In genomic region chr5:38420691-38421395, GRCh38 we compare ENCODE assay signal across 8 cellular contexts.
A peak's percentile ranks its signal among the peaks of the same experiment; 100 is the strongest.
DNase-seq lines count a peak whose midpoint lies in the region; ATAC-seq, FAIRE-seq and TF ChIP-seq lines count a peak whose summit lies in the region.

No MANE protein-coding gene starts in this region.

- DNase-seq in AG04449 (ENCODE audit: low read depth, low spot score) (no peak), MM.1S (peak; percentile 59), SK-N-MC (ENCODE audit: low read depth, low spot score) (peak; percentile 69), endothelial cell of umbilical vein (ENCODE audit: low read depth, low spot score) (peak; percentile 73), midbrain (lab: John Stamatoyannopoulos, UW) (peak; percentile 56), upper lobe of right lung (no peak)
- DNase-seq in activated CD4-positive, CD25-positive, alpha-beta regulatory T cell treated with anti-CD3 and anti-CD28 coated beads, Interleukin-2, amount 50 U/mL, for 72 hours = no peak

- peak; percentile 91 for FAIRE-seq in endothelial cell of umbilical vein (lab: Jason Lieb, UNC)

- H3K4me1 ChIP-seq in MM.1S (ENCODE audit: low read length) = no peaks in the 10 kb centered on the region
- peaks cover 11% of the 10 kb centered on the region for H3K4me1 ChIP-seq in endothelial cell of umbilical vein (ENCODE audit: control insufficient read depth, extremely low read depth, insufficient read depth, low read length)
- H3K4me1 ChIP-seq in upper lobe of right lung = no peaks in the 10 kb centered on the region

- H4K20me1 ChIP-seq in MM.1S (ENCODE audit: insufficient read depth, low read length) (no peaks in the 10 kb centered on the region), endothelial cell of umbilical vein (replicated peaks; ENCODE audit: control insufficient read depth, extremely low read depth, insufficient read depth, low read length) (no peaks in the 10 kb centered on the region)

- no TSS peak for BruUV-seq in endothelial cell of umbilical vein (replicated peaks; lab: Mats Ljungman, UMichigan)

- no peaks in the 10 kb centered on the region for H3K79me2 ChIP-seq in MM.1S (ENCODE audit: low read length)
- H3K79me2 ChIP-seq in endothelial cell of umbilical vein (ENCODE audit: control insufficient read depth, insufficient read depth, low read length) = no peaks in the 10 kb centered on the region

- no peaks in the 10 kb centered on the region for H3K9me3 ChIP-seq in MM.1S (replicated peaks; ENCODE audit: insufficient read depth, low read length)
- no peaks in the 10 kb centered on the region for H3K9me3 ChIP-seq in SK-N-MC (ENCODE audit: low read depth, low read length)
- no peaks in the 10 kb centered on the region for H3K9me3 ChIP-seq in endothelial cell of umbilical vein (replicated peaks; ENCODE audit: control insufficient read depth, insufficient read depth, low read length)
- H3K9me3 ChIP-seq in upper lobe of right lung = no peaks in the 10 kb centered on the region

- H3F3A ChIP-seq in MM.1S (ENCODE audit: insufficient read depth, low read length) = no peaks in the 10 kb centered on the region

- H3K36me3 ChIP-seq in MM.1S (replicated peaks; ENCODE audit: insufficient read depth, low read length) = no peaks in the 10 kb centered on the region
- H3K36me3 ChIP-seq in SK-N-MC (ENCODE audit: insufficient read depth, low read length) = no peaks in the 10 kb centered on the region
- H3K36me3 ChIP-seq in endothelial cell of umbilical vein (ENCODE audit: control insufficient read depth in 2 of 2, extremely low read depth in 1 of 2, insufficient read depth in 2 of 2, low read length in 2 of 2) = no peaks in the 10 kb centered on the region
- H3K36me3 ChIP-seq in upper lobe of right lung = no peaks in the 10 kb centered on the region

- CTCF ChIA-PET in AG04449 (lab: Yijun Ruan, JAX) (interaction anchor here (0.6 to 12.3 kb wide), 39 partner anchors 10 to 415 kb away, joined by 3 to 165 read pairs (median 4); no protein-coding TSS in a partner anchor), endothelial cell of umbilical vein (lab: Charles Lee) (interaction anchor here (0.6 to 10.8 kb wide), 56 partner anchors 9 to 501 kb away, joined by 3 to 219 read pairs (median 5); partner anchors contain the start of gene LIFR)

- H3K27ac ChIP-seq in MM.1S (ENCODE audit: low read length) (no peak overlapping the region), SK-N-MC (peak overlapping the region; percentile 22; the same call in 1 of the 2 replicates), endothelial cell of umbilical vein (ENCODE audit: insufficient read depth, low read depth, low read length) (peak overlapping the region; percentile 39), upper lobe of right lung (no peak overlapping the region)

- no peak overlapping the region for H2AFZ ChIP-seq in MM.1S (ENCODE audit: low read length)
- H2AFZ ChIP-seq in endothelial cell of umbilical vein (ENCODE audit: low read depth, low read length) = peak overlapping the region; percentile 84

- POLR2A ChIA-PET in AG04449 (lab: Yijun Ruan, JAX) = interaction anchor here (0.6 kb wide), 1 partner anchor 13 kb away, joined by 4 read pairs; no protein-coding TSS in a partner anchor
- POLR2A ChIA-PET in endothelial cell of umbilical vein (lab: Charles Lee) = interaction anchor here (1.0 kb wide), 1 partner anchor 389 kb away, joined by 3 read pairs; no protein-coding TSS in a partner anchor

- H3K4me3 ChIP-seq in AG04449 (ENCODE audit: low read depth, low read length) (no peak overlapping the region), MM.1S (ENCODE audit: low read length) (no peak overlapping the region), SK-N-MC (peak overlapping the region; percentile 12; the same call in 1 of the 2 replicates), endothelial cell of umbilical vein (replicated peaks in 1 of 3; ENCODE audit: insufficient read depth in 1 of 3, low read depth in 1 of 3, low read length in 3 of 3) (peak overlapping the region in 1 of 3 experiments; percentile 32), upper lobe of right lung (no peak overlapping the region)

- H3K27me3 ChIP-seq in MM.1S (replicated peaks; ENCODE audit: insufficient read depth, low read length) = no peaks in the 10 kb centered on the region
- H3K27me3 ChIP-seq in endothelial cell of umbilical vein (ENCODE audit: control insufficient read depth in 2 of 2, insufficient read depth in 2 of 2, low read length in 2 of 2) = no peaks in the 10 kb centered on the region
- H3K27me3 ChIP-seq in upper lobe of right lung = no peaks in the 10 kb centered on the region

- H3K9ac ChIP-seq in MM.1S (ENCODE audit: low read length) (no peak overlapping the region), SK-N-MC (ENCODE audit: insufficient read length) (no peak overlapping the region), endothelial cell of umbilical vein (replicated peaks; ENCODE audit: extremely low read depth, insufficient read depth, low read length) (no peak overlapping the region)

- ATAC-seq in upper lobe of right lung = peak; percentile 89

- peak; percentile 78 for TF ChIP-seq CTCF in AG04449 (IDR thresholded peaks at IDR 0.05; ENCODE audit: insufficient read depth, low read length, missing control alignments)
- TF ChIP-seq CTCF in GM12873 (IDR thresholded peaks at IDR 0.05; ENCODE audit: insufficient read depth, low read depth, low read length, missing control alignments) = peak; percentile 76
- TF ChIP-seq CTCF in MM.1S (IDR thresholded peaks at IDR 0.05; ENCODE audit: low read length) = peak; percentile 83
- TF ChIP-seq CTCF in endothelial cell of umbilical vein (IDR thresholded peaks at IDR 0.05; ENCODE audit: extremely low read depth in 1 of 2, insufficient read depth in 1 of 2, low read depth in 1 of 2, low read length in 2 of 2) = peak; percentile 74 to 81
- TF ChIP-seq CTCF in upper lobe of right lung (IDR thresholded peaks at IDR 0.05) = peak; percentile 73

- H3K4me2 ChIP-seq in MM.1S (ENCODE audit: low read depth, low read length) (no peak overlapping the region), endothelial cell of umbilical vein (ENCODE audit: insufficient read depth, low read length) (peak overlapping the region; percentile 67)

- no peak for TF ChIP-seq POLR2A in endothelial cell of umbilical vein (IDR thresholded peaks at IDR 0.05; ENCODE audit: low read depth, low read length)

- dilution Hi-C loops in endothelial cell of umbilical vein (cut with MboI; ENCODE audit: extremely low pct_ligation_motif_present, low sequenced_read_pairs) = no loop called here

- intact Hi-C loops in endothelial cell of umbilical vein (cut with micrococcal nuclease) = loop anchor here (1.0 to 2.0 kb wide), 8 partner anchors 12 to 501 kb away; no protein-coding TSS in a partner anchor
- intact Hi-C loops in upper lobe of right lung (cut with DNase I) = no loop called here

- H3K9me2 ChIP-seq in MM.1S (replicated peaks; ENCODE audit: insufficient read depth, low read length) = no peaks in the 10 kb centered on the region

- no peaks in the 10 kb centered on the region for H3K9me1 ChIP-seq in endothelial cell of umbilical vein (replicated peaks; ENCODE audit: control insufficient read depth, extremely low read depth, insufficient read depth, low read length)

TF ChIP-seq in endothelial cell of umbilical vein, 7 proteins besides CTCF, POLR2A, EP300 and RAD21:
- TF ChIP-seq GATA2 (IDR thresholded peaks at IDR 0.05; ENCODE audit: insufficient read depth, insufficient read length, low read depth, low read length) (peak; percentile 48), MYC (IDR thresholded peaks at IDR 0.05; ENCODE audit: low read depth, low read length) (no peak), JUN (IDR thresholded peaks at IDR 0.05; ENCODE audit: borderline replicate concordance, insufficient read depth, insufficient read length, low read depth) (no peak), POLR2AphosphoS5 (IDR thresholded peaks at IDR 0.05; ENCODE audit: insufficient read depth, low read depth, low read length) (no peak)

Comparison
In these comparisons a context has a peak if more than half of its experiments do, and no peak if none do; other contexts are left out.
1. DNase-seq: peak in MM.1S (single experiment), SK-N-MC (single experiment), endothelial cell of umbilical vein (single experiment) and midbrain (single experiment); none in AG04449 (single experiment), upper lobe of right lung (single experiment) and activated CD4-positive, CD25-positive, alpha-beta regulatory T cell treated with anti-CD3 and anti-CD28 coated beads, Interleukin-2, amount 50 U/mL, for 72 hours (single experiment).
2. H3K27ac ChIP-seq: peak in SK-N-MC (single experiment) and endothelial cell of umbilical vein (single experiment); none in MM.1S (single experiment) and upper lobe of right lung (single experiment).
3. Peak in every context shown above with its lines, with median percentiles within 50 percentile points of each other: CTCF ChIP-seq.